In genomic region chr6:42141603-42142117, GRCh38 we compare ENCODE assay signal across 2 cellular contexts.
TF ChIP-seq lines count a peak whose summit lies in the region.

No MANE protein-coding gene starts in this region.

TF ChIP-seq in Ishikawa, 13 proteins besides CTCF, POLR2A, EP300 and RAD21:
- TF ChIP-seq, protein P1, sequence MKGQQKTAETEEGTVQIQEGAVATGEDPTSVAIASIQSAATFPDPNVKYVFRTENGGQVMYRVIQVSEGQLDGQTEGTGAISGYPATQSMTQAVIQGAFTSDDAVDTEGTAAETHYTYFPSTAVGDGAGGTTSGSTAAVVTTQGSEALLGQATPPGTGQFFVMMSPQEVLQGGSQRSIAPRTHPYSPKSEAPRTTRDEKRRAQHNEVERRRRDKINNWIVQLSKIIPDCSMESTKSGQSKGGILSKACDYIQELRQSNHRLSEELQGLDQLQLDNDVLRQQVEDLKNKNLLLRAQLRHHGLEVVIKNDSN (IDR thresholded peaks at IDR 0.05) = no peak
- TF ChIP-seq FOXM1 (IDR thresholded peaks at IDR 0.05; ENCODE audit: borderline replicate concordance, low read depth) (no peak), ZBTB7A (IDR thresholded peaks at IDR 0.05; ENCODE audit: low read depth) (no peak), CEBPB (IDR thresholded peaks at IDR 0.05) (no peak), NFIC (IDR thresholded peaks at IDR 0.05) (no peak), CREB1 (IDR thresholded peaks at IDR 0.05; ENCODE audit: low read depth) (no peak), MAX (IDR thresholded peaks at IDR 0.05) (peak; percentile 60; the same call in 1 of the 2 replicates)

TF ChIP-seq in HepG2, 621 proteins besides CTCF, POLR2A, EP300 and RAD21 (continues in another document):
- TF ChIP-seq ATF5 (CRISPR knock-in tag; IDR thresholded peaks at IDR 0.05; ENCODE audit: low read depth) (no peak), FOXP1 (IDR thresholded peaks at IDR 0.05) (no peak), FOXP1 (CRISPR knock-in tag; IDR thresholded peaks at IDR 0.05) (no peak), CHD4 (IDR thresholded peaks at IDR 0.05; ENCODE audit: borderline replicate concordance, low read length) (no peak), SKI (IDR thresholded peaks at IDR 0.05; ENCODE audit: partially characterized antibody) (no peak), ZNF317 (CRISPR knock-in tag; IDR thresholded peaks at IDR 0.05) (no peak; the same call in 1 of the 2 replicates), BRF2 (CRISPR knock-in tag; IDR thresholded peaks at IDR 0.05) (no peak), ZFP36L1 (CRISPR knock-in tag; IDR thresholded peaks at IDR 0.05) (no peak), ZBTB21 (CRISPR knock-in tag; IDR thresholded peaks at IDR 0.05) (no peak), ZNF44 (CRISPR knock-in tag; IDR thresholded peaks at IDR 0.05) (no peak), ZNF343 (CRISPR knock-in tag; IDR thresholded peaks at IDR 0.05) (no peak), ZNF563 (CRISPR knock-in tag; IDR thresholded peaks at IDR 0.05) (no peak), GFI1 (CRISPR knock-in tag; IDR thresholded peaks at IDR 0.05; ENCODE audit: borderline replicate concordance) (0 out of 2 replicates have a peak, but pooled peaks have one; percentile 63), NFRKB (IDR thresholded peaks at IDR 0.05) (no peak), ZNF296 (CRISPR knock-in tag; conservative IDR thresholded peaks at IDR 0.05) (no peak), FOXA1 (IDR thresholded peaks at IDR 0.05) (no peak), FOXA1 (CRISPR knock-in tag; IDR thresholded peaks at IDR 0.05) (no peak), RXRB (CRISPR knock-in tag; IDR thresholded peaks at IDR 0.05; ENCODE audit: borderline replicate concordance) (no peak), NFE2 (CRISPR knock-in tag; IDR thresholded peaks at IDR 0.05) (no peak), KDM5B (CRISPR knock-in tag; IDR thresholded peaks at IDR 0.05; ENCODE audit: borderline replicate concordance) (no peak), DNMT1 (CRISPR knock-in tag; IDR thresholded peaks at IDR 0.05) (no peak), BORCS8-MEF2B (CRISPR knock-in tag; IDR thresholded peaks at IDR 0.05) (0 out of 2 replicates have a peak, but pooled peaks have one; percentile 3), POLR2AphosphoS5 (IDR thresholded peaks at IDR 0.05; ENCODE audit: low read depth, low read length) (no peak), GATAD1 (CRISPR knock-in tag; IDR thresholded peaks at IDR 0.05) (no peak), GATAD2A (CRISPR knock-in tag; IDR thresholded peaks at IDR 0.05) (no peak), ZNF660 (CRISPR knock-in tag; IDR thresholded peaks at IDR 0.05; ENCODE audit: borderline replicate concordance, low read depth) (no peak), PCBP1 (IDR thresholded peaks at IDR 0.05; ENCODE audit: borderline replicate concordance, low read depth, low read length) (0 out of 2 replicates have a peak, but pooled peaks have one; percentile 33), TP53 (CRISPR knock-in tag; conservative IDR thresholded peaks at IDR 0.05) (no peak), ISX (CRISPR knock-in tag; conservative IDR thresholded peaks at IDR 0.05) (no peak), RFX3 (CRISPR knock-in tag; IDR thresholded peaks at IDR 0.05) (no peak), AHR (CRISPR knock-in tag; IDR thresholded peaks at IDR 0.05) (no peak), ZNF530 (CRISPR knock-in tag; IDR thresholded peaks at IDR 0.05; ENCODE audit: low read depth) (no peak), ZNF556 (CRISPR knock-in tag; IDR thresholded peaks at IDR 0.05; ENCODE audit: borderline replicate concordance) (no peak)
- TF ChIP-seq, protein P2, sequence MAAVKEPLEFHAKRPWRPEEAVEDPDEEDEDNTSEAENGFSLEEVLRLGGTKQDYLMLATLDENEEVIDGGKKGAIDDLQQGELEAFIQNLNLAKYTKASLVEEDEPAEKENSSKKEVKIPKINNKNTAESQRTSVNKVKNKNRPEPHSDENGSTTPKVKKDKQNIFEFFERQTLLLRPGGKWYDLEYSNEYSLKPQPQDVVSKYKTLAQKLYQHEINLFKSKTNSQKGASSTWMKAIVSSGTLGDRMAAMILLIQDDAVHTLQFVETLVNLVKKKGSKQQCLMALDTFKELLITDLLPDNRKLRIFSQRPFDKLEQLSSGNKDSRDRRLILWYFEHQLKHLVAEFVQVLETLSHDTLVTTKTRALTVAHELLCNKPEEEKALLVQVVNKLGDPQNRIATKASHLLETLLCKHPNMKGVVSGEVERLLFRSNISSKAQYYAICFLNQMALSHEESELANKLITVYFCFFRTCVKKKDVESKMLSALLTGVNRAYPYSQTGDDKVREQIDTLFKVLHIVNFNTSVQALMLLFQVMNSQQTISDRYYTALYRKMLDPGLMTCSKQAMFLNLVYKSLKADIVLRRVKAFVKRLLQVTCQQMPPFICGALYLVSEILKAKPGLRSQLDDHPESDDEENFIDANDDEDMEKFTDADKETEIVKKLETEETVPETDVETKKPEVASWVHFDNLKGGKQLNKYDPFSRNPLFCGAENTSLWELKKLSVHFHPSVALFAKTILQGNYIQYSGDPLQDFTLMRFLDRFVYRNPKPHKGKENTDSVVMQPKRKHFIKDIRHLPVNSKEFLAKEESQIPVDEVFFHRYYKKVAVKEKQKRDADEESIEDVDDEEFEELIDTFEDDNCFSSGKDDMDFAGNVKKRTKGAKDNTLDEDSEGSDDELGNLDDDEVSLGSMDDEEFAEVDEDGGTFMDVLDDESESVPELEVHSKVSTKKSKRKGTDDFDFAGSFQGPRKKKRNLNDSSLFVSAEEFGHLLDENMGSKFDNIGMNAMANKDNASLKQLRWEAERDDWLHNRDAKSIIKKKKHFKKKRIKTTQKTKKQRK (IDR thresholded peaks at IDR 0.05; ENCODE audit: low read length) = no peak
- TF ChIP-seq, protein P3, sequence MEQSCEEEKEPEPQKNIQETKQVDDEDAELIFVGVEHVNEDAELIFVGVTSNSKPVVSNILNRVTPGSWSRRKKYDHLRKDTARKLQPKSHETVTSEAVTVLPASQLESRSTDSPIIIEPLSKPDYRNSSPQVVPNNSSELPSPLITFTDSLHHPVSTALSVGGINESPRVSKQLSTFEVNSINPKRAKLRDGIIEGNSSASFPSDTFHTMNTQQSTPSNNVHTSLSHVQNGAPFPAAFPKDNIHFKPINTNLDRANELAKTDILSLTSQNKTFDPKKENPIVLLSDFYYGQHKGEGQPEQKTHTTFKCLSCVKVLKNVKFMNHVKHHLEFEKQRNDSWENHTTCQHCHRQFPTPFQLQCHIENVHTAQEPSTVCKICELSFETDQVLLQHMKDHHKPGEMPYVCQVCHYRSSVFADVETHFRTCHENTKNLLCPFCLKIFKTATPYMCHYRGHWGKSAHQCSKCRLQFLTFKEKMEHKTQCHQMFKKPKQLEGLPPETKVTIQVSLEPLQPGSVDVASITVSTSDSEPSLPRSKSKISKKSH (CRISPR knock-in tag; IDR thresholded peaks at IDR 0.05; ENCODE audit: borderline replicate concordance) = no peak
- TF ChIP-seq, protein P4, sequence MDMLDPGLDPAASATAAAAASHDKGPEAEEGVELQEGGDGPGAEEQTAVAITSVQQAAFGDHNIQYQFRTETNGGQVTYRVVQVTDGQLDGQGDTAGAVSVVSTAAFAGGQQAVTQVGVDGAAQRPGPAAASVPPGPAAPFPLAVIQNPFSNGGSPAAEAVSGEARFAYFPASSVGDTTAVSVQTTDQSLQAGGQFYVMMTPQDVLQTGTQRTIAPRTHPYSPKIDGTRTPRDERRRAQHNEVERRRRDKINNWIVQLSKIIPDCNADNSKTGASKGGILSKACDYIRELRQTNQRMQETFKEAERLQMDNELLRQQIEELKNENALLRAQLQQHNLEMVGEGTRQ (IDR thresholded peaks at IDR 0.05; ENCODE audit: low read depth, low read length) = no peak
- TF ChIP-seq, protein P4 (CRISPR knock-in tag; IDR thresholded peaks at IDR 0.05; ENCODE audit: borderline replicate concordance) = 0 out of 2 replicates have a peak, but pooled peaks have one; percentile 45
- TF ChIP-seq, protein P5, sequence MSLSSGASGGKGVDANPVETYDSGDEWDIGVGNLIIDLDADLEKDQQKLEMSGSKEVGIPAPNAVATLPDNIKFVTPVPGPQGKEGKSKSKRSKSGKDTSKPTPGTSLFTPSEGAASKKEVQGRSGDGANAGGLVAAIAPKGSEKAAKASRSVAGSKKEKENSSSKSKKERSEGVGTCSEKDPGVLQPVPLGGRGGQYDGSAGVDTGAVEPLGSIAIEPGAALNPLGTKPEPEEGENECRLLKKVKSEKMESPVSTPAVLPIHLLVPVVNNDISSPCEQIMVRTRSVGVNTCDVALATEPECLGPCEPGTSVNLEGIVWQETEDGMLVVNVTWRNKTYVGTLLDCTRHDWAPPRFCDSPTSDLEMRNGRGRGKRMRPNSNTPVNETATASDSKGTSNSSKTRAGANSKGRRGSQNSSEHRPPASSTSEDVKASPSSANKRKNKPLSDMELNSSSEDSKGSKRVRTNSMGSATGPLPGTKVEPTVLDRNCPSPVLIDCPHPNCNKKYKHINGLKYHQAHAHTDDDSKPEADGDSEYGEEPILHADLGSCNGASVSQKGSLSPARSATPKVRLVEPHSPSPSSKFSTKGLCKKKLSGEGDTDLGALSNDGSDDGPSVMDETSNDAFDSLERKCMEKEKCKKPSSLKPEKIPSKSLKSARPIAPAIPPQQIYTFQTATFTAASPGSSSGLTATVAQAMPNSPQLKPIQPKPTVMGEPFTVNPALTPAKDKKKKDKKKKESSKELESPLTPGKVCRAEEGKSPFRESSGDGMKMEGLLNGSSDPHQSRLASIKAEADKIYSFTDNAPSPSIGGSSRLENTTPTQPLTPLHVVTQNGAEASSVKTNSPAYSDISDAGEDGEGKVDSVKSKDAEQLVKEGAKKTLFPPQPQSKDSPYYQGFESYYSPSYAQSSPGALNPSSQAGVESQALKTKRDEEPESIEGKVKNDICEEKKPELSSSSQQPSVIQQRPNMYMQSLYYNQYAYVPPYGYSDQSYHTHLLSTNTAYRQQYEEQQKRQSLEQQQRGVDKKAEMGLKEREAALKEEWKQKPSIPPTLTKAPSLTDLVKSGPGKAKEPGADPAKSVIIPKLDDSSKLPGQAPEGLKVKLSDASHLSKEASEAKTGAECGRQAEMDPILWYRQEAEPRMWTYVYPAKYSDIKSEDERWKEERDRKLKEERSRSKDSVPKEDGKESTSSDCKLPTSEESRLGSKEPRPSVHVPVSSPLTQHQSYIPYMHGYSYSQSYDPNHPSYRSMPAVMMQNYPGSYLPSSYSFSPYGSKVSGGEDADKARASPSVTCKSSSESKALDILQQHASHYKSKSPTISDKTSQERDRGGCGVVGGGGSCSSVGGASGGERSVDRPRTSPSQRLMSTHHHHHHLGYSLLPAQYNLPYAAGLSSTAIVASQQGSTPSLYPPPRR (CRISPR knock-in tag; IDR thresholded peaks at IDR 0.05; ENCODE audit: borderline replicate concordance) = no peak
- TF ChIP-seq, protein P6, sequence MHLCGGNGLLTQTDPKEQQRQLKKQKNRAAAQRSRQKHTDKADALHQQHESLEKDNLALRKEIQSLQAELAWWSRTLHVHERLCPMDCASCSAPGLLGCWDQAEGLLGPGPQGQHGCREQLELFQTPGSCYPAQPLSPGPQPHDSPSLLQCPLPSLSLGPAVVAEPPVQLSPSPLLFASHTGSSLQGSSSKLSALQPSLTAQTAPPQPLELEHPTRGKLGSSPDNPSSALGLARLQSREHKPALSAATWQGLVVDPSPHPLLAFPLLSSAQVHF (CRISPR knock-in tag; IDR thresholded peaks at IDR 0.05) = no peak
- TF ChIP-seq, protein P7, sequence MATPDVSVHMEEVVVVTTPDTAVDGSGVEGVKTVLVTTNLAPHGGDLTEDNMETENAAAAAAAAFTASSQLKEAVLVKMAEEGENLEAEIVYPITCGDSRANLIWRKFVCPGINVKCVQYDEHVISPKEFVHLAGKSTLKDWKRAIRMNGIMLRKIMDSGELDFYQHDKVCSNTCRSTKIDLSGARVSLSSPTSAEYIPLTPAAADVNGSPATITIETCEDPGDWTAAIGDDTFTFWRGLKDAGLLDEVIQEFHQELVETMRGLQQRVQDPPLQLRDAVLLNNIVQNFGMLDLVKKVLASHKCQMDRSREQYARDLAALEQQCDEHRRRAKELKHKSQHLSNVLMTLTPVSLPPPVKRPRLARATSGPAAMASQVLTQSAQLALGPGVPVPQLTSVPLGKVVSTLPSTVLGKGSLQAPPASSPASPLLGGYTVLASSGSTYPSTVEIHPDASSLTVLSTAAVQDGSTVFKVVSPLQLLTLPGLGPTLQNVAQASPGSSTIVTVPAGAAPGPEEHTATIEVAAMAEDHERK (CRISPR knock-in tag; IDR thresholded peaks at IDR 0.05; ENCODE audit: low read depth) = no peak
